ENCODE assay signal across 16 cellular contexts in the genomic region with DNA sequence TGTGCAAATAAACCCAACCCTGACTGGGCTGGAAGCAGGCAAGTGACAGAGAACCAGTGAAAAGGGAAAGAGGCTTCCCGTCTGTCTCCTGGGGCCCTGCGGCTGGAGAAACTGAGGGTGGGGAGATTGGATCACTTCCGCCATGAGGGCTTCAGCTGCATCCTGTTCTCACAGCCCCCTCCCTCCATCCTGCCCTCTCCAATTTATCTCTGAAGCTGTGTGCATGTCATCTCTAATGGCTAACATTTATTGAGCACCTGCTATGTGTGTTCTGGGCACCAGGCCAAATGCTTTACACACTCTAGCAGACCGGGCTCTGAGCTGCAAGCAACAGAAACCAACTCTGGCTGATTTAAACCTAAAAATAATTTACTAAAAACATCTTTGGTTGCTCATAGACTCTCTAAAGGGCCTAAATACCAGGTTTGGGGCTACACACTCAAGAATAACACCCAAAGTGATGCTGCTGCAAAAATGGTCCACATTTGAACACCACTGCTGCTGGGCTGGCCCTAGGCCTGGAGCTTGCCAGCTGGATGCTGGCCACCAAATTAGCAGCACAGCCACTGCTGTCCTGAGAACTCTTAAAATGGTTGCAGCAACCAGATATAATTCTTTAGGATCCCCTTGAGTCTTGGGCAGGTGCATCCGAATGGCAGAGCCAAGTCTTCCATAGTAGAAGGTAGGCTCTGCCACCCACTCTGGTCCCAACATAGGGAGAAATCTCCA.
DNase-seq lines count a peak whose midpoint lies in the region; ATAC-seq and FAIRE-seq lines count a peak whose summit lies in the region.
"Had no signal": no experiment of that assay in that cellular context is flagged by ENCODE, and none has a peak within 500 bp of the region (broad histone marks: within the 10 kb centered on the region; RNA-seq: fewer than 3 reads in every experiment).

No MANE protein-coding gene starts in this region.

- ATAC-seq in HG02938 (IDR thresholded peaks at IDR 0.05; ENCODE audit: unreplicated experiment), result no peak
- ATAC-seq: activated CD8-positive, alpha-beta T cell treated with anti-CD3 and anti-CD28 coated beads for 36 hours had no signal

- no peak for FAIRE-seq in HTR-8/SVneo (lab: Jason Lieb, UNC)
- FAIRE-seq: A204.1 had no signal

- DNase-seq in NCI-H1417 (lab: John Stamatoyannopoulos, UW) (peak in 2 of 3 experiments; percentile 15 to 27), NCI-H1417 treated with DMSO at 0.1 percent for 48 hours (lab: John Stamatoyannopoulos, UW) (no peak), NCI-H510A (lab: John Stamatoyannopoulos, UW) (peak; percentile 25), dermis blood vessel endothelial cell (peak; percentile 48), GM19240 (ENCODE audit: insufficient read length, low spot score) (no peak), HTR-8/SVneo (ENCODE audit: insufficient read length, low spot score) (no peak)
- DNase-seq in Jurkat, Clone E6-1 (ENCODE audit: low read depth, low spot score), result peak; percentile 52
- DNase-seq: activated CD8-positive, alpha-beta T cell treated with anti-CD3 and anti-CD28 coated beads for 36 hours; CD4-positive, alpha-beta memory T cell; sigmoid colon; stimulated activated CD4-positive, alpha-beta T cell treated with anti-CD3 and anti-CD28 coated beads, Interleukin-2, amount 100 ng/mL, for 48 hours; stimulated activated CD8-positive, alpha-beta memory T cell treated with anti-CD3 and anti-CD28 coated beads, Interleukin-4, amount 100 ng/mL, for 48 hours had no signal

- H3K4me3 ChIP-seq in Jurkat, Clone E6-1 (ENCODE audit: low read length), result no peak overlapping the region
- H3K4me3 ChIP-seq: coronary artery, sigmoid colon, thoracic aorta had no signal

Comparison
In these comparisons a context has a peak if more than half of its experiments do, and no peak if none do; other contexts are left out.
1. DNase-seq: peak in NCI-H1417 (2 of 3), Jurkat, Clone E6-1 (single experiment), NCI-H510A (single experiment) and dermis blood vessel endothelial cell (single experiment); none in NCI-H1417 treated with DMSO at 0.1 percent for 48 hours (single experiment), GM19240 (single experiment) and HTR-8/SVneo (single experiment).